Comparison of ENCODE assay signal across 34 cellular contexts in the genomic region with DNA sequence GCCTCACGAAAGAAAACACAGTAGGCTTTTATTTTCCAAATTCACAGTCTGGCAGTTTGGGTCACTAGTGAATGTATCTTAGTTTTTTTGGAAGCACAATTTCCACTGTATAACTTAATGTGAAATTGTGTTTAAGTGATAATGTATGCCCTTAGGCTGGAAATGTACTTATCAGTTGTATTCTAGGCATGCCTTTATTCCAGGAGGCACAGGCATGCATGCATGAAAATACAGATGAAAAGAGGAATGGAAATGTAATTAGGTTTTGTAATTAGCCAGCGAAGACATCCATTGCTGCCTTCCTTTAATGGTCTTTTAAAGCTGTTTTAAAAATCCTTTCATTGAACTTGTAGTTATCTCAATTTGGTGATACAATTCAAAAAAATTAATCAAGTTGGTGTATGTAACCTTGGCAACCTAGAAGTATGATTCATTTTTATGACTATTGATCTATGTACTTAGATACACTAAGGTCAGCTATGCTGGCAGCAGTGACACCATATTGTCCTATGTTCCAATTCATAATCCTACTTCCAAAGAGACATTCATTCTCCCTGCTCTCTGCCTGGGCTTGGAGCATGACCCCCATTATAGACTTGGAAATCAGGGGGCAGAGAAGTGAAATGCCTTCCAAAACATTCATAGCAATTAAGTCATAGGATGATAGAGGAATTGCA.
"Had no signal": no experiment of that assay in that cellular context is flagged by ENCODE, and none has a peak within 500 bp of the region (broad histone marks: within the 10 kb centered on the region; RNA-seq: fewer than 3 reads in every experiment).

No MANE protein-coding gene starts in this region.

- H3K4me3 ChIP-seq: adrenal gland, body of pancreas, breast epithelium had no signal

- DNase-seq: activated B cell treated with CpG ODN at 0.5 μM for 24 hours; activated CD4-positive, alpha-beta memory T cell treated with anti-CD3 and anti-CD28 coated beads for 36 hours; activated CD4-positive, alpha-beta T cell treated with anti-CD3 and anti-CD28 coated beads for 4 hours; activated CD4-positive, alpha-beta T cell treated with anti-CD3 and anti-CD28 coated beads, Interleukin-2, amount 10 ng/mL, durations not matched to agents 24 days and 14 days; activated CD4-positive, alpha-beta T cell treated with anti-CD3 and anti-CD28 coated beads, Interleukin-2, amount 50 U/mL, for 1 hour; activated CD4-positive, alpha-beta T cell treated with anti-CD3 and anti-CD28 coated beads, Interleukin-2, amount 50 U/mL, for 4 hours; activated CD4-positive, CD25-positive, alpha-beta regulatory T cell treated with anti-CD3 and anti-CD28 coated beads, Interleukin-2, amount 50 U/mL, for 72 hours; activated CD8-positive, alpha-beta memory T cell treated with anti-CD3 and anti-CD28 coated beads, Interleukin-2, amount 50 U/mL, for 4 hours; activated CD8-positive, alpha-beta T cell treated with anti-CD3 and anti-CD28 coated beads for 36 hours; activated effector memory CD4-positive, alpha-beta T cell treated with anti-CD3 and anti-CD28 coated beads, Interleukin-2, amount 50 U/mL, for 16 hours; activated gamma-delta T cell treated with Interleukin-2 at 50 U/mL for 16 hours; activated naive CD4-positive, alpha-beta T cell; activated naive CD4-positive, alpha-beta T cell treated with anti-CD3 and anti-CD28 coated beads for 36 hours; activated naive CD4-positive, alpha-beta T cell treated with anti-CD3 and anti-CD28 coated beads, Interleukin-2, amount 50 U/mL, for 16 hours; activated naive CD8-positive, alpha-beta T cell treated with anti-CD3 and anti-CD28 coated beads for 36 hours; activated T-cell treated with anti-CD3 and anti-CD28 coated beads for 4 hours; activated T-cell treated with anti-CD3 and anti-CD28 coated beads, Interleukin-2, amount 50 U/mL, for 1 hour; activated T-cell treated with anti-CD3 and anti-CD28 coated beads, Interleukin-2, amount 50 U/mL, for 4 hours; activated T-cell treated with anti-CD3 and anti-CD28 coated beads, Interleukin-2, amount 50 U/mL, for 72 hours; amniotic stem cell; aorta; body of pancreas; brain microvascular endothelial cell; central memory CD4-positive, alpha-beta T cell; T-helper 2 cell; T-helper 9 cell had no signal

- H3K27me3 ChIP-seq: body of pancreas, brain microvascular endothelial cell, breast epithelium had no signal

- H3K36me3 ChIP-seq: adrenal gland, brain microvascular endothelial cell, breast epithelium had no signal

- ATAC-seq: activated CD8-positive, alpha-beta T cell treated with anti-CD3 and anti-CD28 coated beads for 36 hours; activated naive CD4-positive, alpha-beta T cell treated with anti-CD3 and anti-CD28 coated beads, Interleukin-2, amount 50 U/mL, for 72 hours; activated T-cell treated with anti-CD3 and anti-CD28 coated beads, Interleukin-2, amount 50 U/mL, for 4 hours; activated T-cell treated with anti-CD3 and anti-CD28 coated beads, Interleukin-2, amount 50 U/mL, for 72 hours; activated T-helper 17 cell treated with anti-CD3 and anti-CD28 coated beads, Interleukin-2, amount 50 U/mL, for 72 hours; body of pancreas had no signal

- H3K9me3 ChIP-seq: adrenal gland, body of pancreas, breast epithelium had no signal

- H3K4me1 ChIP-seq: adrenal gland, body of pancreas, breast epithelium had no signal

- FAIRE-seq: astrocyte, colon, TTC549 had no signal

- H3K27ac ChIP-seq: adrenal gland, body of pancreas, brain microvascular endothelial cell, breast epithelium, VCaP had no signal
